In genomic region chr11:25298450-25298849, GRCh38 we compare ENCODE assay signal across 32 cellular contexts.
"Had no signal": no experiment of that assay in that cellular context is flagged by ENCODE, and none has a peak within 500 bp of the region (broad histone marks: within the 10 kb centered on the region; RNA-seq: fewer than 3 reads in every experiment).

No MANE protein-coding gene starts in this region.

- DNase-seq: activated B cell treated with CpG ODN at 0.5 μM for 24 hours; activated CD4-positive, alpha-beta memory T cell treated with anti-CD3 and anti-CD28 coated beads for 36 hours; activated CD4-positive, alpha-beta T cell treated with anti-CD3 and anti-CD28 coated beads for 4 hours; activated CD4-positive, alpha-beta T cell treated with anti-CD3 and anti-CD28 coated beads, Interleukin-2, amount 10 ng/mL, durations not matched to agents 24 days and 14 days; activated CD4-positive, alpha-beta T cell treated with anti-CD3 and anti-CD28 coated beads, Interleukin-2, amount 50 U/mL, for 1 hour; activated CD4-positive, alpha-beta T cell treated with anti-CD3 and anti-CD28 coated beads, Interleukin-2, amount 50 U/mL, for 4 hours; activated CD4-positive, CD25-positive, alpha-beta regulatory T cell treated with anti-CD3 and anti-CD28 coated beads, Interleukin-2, amount 50 U/mL, for 72 hours; activated CD8-positive, alpha-beta memory T cell treated with anti-CD3 and anti-CD28 coated beads, Interleukin-2, amount 50 U/mL, for 4 hours; activated CD8-positive, alpha-beta T cell treated with anti-CD3 and anti-CD28 coated beads for 36 hours; activated effector memory CD4-positive, alpha-beta T cell treated with anti-CD3 and anti-CD28 coated beads, Interleukin-2, amount 50 U/mL, for 16 hours; activated gamma-delta T cell treated with Interleukin-2 at 50 U/mL for 16 hours; activated naive CD4-positive, alpha-beta T cell; activated naive CD4-positive, alpha-beta T cell treated with anti-CD3 and anti-CD28 coated beads for 36 hours; activated naive CD4-positive, alpha-beta T cell treated with anti-CD3 and anti-CD28 coated beads, Interleukin-2, amount 50 U/mL, for 16 hours; activated naive CD8-positive, alpha-beta T cell treated with anti-CD3 and anti-CD28 coated beads for 36 hours; activated T-cell treated with anti-CD3 and anti-CD28 coated beads for 4 hours; activated T-cell treated with anti-CD3 and anti-CD28 coated beads, Interleukin-2, amount 50 U/mL, for 1 hour; activated T-cell treated with anti-CD3 and anti-CD28 coated beads, Interleukin-2, amount 50 U/mL, for 4 hours; activated T-cell treated with anti-CD3 and anti-CD28 coated beads, Interleukin-2, amount 50 U/mL, for 72 hours; amygdala; anterior cingulate cortex; caudate nucleus; cerebellar nuclear complex; T-helper 2 cell; T-helper 9 cell had no signal

- FAIRE-seq: bronchial epithelial cell, TTC549 had no signal

- H3K27me3 ChIP-seq: ascending aorta, cardiac muscle cell had no signal

- H3K4me1 ChIP-seq: ascending aorta had no signal

- H3K27ac ChIP-seq: ascending aorta, cardiac muscle cell, VCaP had no signal

- H3K9me3 ChIP-seq: ascending aorta had no signal

- H3K36me3 ChIP-seq: ascending aorta, cardiac muscle cell had no signal

- H3K4me3 ChIP-seq: ascending aorta, cardiac muscle cell had no signal

- ATAC-seq: activated CD8-positive, alpha-beta T cell treated with anti-CD3 and anti-CD28 coated beads for 36 hours; activated naive CD4-positive, alpha-beta T cell treated with anti-CD3 and anti-CD28 coated beads, Interleukin-2, amount 50 U/mL, for 72 hours; activated T-cell treated with anti-CD3 and anti-CD28 coated beads, Interleukin-2, amount 50 U/mL, for 4 hours; activated T-cell treated with anti-CD3 and anti-CD28 coated beads, Interleukin-2, amount 50 U/mL, for 72 hours; activated T-helper 17 cell treated with anti-CD3 and anti-CD28 coated beads, Interleukin-2, amount 50 U/mL, for 72 hours had no signal
